In the genomic region with DNA sequence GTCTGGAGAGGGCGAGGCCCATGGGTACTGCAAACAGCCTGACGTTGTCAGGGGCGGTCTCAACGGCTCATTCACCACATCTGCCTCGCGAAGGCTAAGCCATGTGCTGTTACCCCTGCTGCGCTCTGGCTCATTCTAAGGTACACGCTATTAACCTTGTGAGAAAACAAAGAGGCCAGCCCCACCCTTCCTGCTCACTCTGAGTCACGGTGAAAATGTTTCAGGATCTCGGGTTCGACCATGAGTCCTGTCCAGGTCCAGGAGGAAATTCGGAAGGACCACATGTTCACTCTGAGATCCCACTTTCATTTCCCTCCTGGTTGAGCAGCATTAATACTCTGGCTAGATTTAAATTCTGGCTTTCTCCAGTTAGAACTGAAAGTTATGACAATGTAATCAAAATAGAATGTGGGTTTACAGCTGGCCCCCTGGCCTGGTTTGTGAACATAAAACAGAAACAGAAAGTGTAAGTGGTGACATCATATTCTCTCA, we compare ENCODE assay signal across 1 cellular context.
TF ChIP-seq lines count a peak whose summit lies in the region.

No MANE protein-coding gene starts in this region.

TF ChIP-seq in HEK293, 187 proteins besides CTCF, POLR2A, EP300 and RAD21 (continued from another document):
- TF ChIP-seq PRDM2 (tag by site-specific recombination; IDR thresholded peaks at IDR 0.05; ENCODE audit: borderline replicate concordance): no peak
- no peak for TF ChIP-seq ZNF624 (tag by site-specific recombination; IDR thresholded peaks at IDR 0.05)
- TF ChIP-seq GLIS1 (tag by site-specific recombination; IDR thresholded peaks at IDR 0.05): peak; percentile 40
- peak; percentile 70 for TF ChIP-seq ZNF600 (tag by site-specific recombination; IDR thresholded peaks at IDR 0.05)
- no peak for TF ChIP-seq ZNF843 (tag by site-specific recombination; IDR thresholded peaks at IDR 0.05)
- TF ChIP-seq ZNF239 (tag by site-specific recombination; IDR thresholded peaks at IDR 0.05): no peak
- TF ChIP-seq, protein P1, sequence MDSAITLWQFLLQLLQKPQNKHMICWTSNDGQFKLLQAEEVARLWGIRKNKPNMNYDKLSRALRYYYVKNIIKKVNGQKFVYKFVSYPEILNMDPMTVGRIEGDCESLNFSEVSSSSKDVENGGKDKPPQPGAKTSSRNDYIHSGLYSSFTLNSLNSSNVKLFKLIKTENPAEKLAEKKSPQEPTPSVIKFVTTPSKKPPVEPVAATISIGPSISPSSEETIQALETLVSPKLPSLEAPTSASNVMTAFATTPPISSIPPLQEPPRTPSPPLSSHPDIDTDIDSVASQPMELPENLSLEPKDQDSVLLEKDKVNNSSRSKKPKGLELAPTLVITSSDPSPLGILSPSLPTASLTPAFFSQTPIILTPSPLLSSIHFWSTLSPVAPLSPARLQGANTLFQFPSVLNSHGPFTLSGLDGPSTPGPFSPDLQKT (IDR thresholded peaks at IDR 0.05; ENCODE audit: borderline replicate concordance, low read depth, low read length): no peak
- no peak for TF ChIP-seq ATF2 (tag by site-specific recombination; IDR thresholded peaks at IDR 0.05; ENCODE audit: low read depth)
- TF ChIP-seq ZBTB17 (tag by site-specific recombination; IDR thresholded peaks at IDR 0.05): peak; percentile 50
- TF ChIP-seq, protein P2, sequence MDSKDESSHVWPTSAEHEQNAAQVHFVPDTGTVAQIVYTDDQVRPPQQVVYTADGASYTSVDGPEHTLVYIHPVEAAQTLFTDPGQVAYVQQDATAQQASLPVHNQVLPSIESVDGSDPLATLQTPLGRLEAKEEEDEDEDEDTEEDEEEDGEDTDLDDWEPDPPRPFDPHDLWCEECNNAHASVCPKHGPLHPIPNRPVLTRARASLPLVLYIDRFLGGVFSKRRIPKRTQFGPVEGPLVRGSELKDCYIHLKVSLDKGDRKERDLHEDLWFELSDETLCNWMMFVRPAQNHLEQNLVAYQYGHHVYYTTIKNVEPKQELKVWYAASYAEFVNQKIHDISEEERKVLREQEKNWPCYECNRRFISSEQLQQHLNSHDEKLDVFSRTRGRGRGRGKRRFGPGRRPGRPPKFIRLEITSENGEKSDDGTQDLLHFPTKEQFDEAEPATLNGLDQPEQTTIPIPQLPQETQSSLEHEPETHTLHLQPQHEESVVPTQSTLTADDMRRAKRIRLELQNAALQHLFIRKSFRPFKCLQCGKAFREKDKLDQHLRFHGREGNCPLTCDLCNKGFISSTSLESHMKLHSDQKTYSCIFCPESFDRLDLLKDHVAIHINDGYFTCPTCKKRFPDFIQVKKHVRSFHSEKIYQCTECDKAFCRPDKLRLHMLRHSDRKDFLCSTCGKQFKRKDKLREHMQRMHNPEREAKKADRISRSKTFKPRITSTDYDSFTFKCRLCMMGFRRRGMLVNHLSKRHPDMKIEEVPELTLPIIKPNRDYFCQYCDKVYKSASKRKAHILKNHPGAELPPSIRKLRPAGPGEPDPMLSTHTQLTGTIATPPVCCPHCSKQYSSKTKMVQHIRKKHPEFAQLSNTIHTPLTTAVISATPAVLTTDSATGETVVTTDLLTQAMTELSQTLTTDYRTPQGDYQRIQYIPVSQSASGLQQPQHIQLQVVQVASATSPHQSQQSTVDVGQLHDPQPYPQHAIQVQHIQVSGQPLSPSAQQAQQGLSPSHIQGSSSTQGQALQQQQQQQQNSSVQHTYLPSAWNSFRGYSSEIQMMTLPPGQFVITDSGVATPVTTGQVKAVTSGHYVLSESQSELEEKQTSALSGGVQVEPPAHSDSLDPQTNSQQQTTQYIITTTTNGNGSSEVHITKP (tag by site-specific recombination; IDR thresholded peaks at IDR 0.05): peak; percentile 84
- no peak for TF ChIP-seq ZNF214 (tag by site-specific recombination; IDR thresholded peaks at IDR 0.05; ENCODE audit: borderline replicate concordance)
- peak; percentile 29; the same call in 1 of the 2 replicates for TF ChIP-seq KLF9 (tag by site-specific recombination; IDR thresholded peaks at IDR 0.05; ENCODE audit: low read depth)
- TF ChIP-seq ZNF488 (tag by site-specific recombination; IDR thresholded peaks at IDR 0.05): no peak
- TF ChIP-seq GLI4 (tag by site-specific recombination; IDR thresholded peaks at IDR 0.05): no peak
- TF ChIP-seq ZNF174 (tag by site-specific recombination; IDR thresholded peaks at IDR 0.05): no peak
- TF ChIP-seq ZBTB20 (tag by site-specific recombination; IDR thresholded peaks at IDR 0.05): no peak
- TF ChIP-seq KLF1 (tag by site-specific recombination; IDR thresholded peaks at IDR 0.05): peak; percentile 70
- TF ChIP-seq ZNF629 (tag by site-specific recombination; IDR thresholded peaks at IDR 0.05): peak; percentile 64
